Comparison of ENCODE assay signal across 23 cellular contexts in genomic region chr1:109762039-109762585, GRCh38. TPM values are rescaled to one million over a fixed set of nuclear protein-coding genes. Genes with fewer than 3 reads are reported as not detected.
A peak's percentile ranks its signal among the peaks of the same experiment; 100 is the strongest.
DNase-seq lines count a peak whose midpoint lies in the region; ATAC-seq lines count a peak whose summit lies in the region.
"Had no signal": no experiment of that assay in that cellular context is flagged by ENCODE, and none has a peak within 500 bp of the region (broad histone marks: within the 10 kb centered on the region; RNA-seq: fewer than 3 reads in every experiment).

No MANE protein-coding gene starts in this region.

- no peak overlapping the region for H3K4me3 ChIP-seq in mesenchymal stem cell (ENCODE audit: insufficient read depth in 1 of 2, low read depth in 1 of 2, low read length in 2 of 2)
- H3K4me3 ChIP-seq: MG63 had no signal

- no peak overlapping the region for H2BK120ac ChIP-seq in mesenchymal stem cell (ENCODE audit: low read depth, low read length)

- no peak overlapping the region for H3K14ac ChIP-seq in mesenchymal stem cell (ENCODE audit: low read length in 2 of 2)

- H3K79me1 ChIP-seq in mesenchymal stem cell (replicated peaks; ENCODE audit: low read length, poor library complexity, severe bottlenecking) = no peaks in the 10 kb centered on the region

- no peaks in the 10 kb centered on the region for H3K4me1 ChIP-seq in mesenchymal stem cell (ENCODE audit: control insufficient read depth, insufficient read depth, low read depth, low read length)

- H2BK15ac ChIP-seq in mesenchymal stem cell (ENCODE audit: low read depth, poor library complexity, severe bottlenecking) = peak overlapping the region; percentile 56

- peak overlapping the region in 1 of 2 experiments; percentile 3 for H3K18ac ChIP-seq in mesenchymal stem cell (ENCODE audit: low read depth in 1 of 2, low read length in 2 of 2)

- no peak overlapping the region for H2BK5ac ChIP-seq in mesenchymal stem cell (ENCODE audit: low read depth, low read length, poor library complexity, severe bottlenecking)

- peak overlapping the region; percentile 74 for H4K91ac ChIP-seq in mesenchymal stem cell (ENCODE audit: low read length)

- no peak overlapping the region for H3K4me2 ChIP-seq in mesenchymal stem cell (ENCODE audit: low read length, poor library complexity, severe bottlenecking)

- no peak overlapping the region for H2AFZ ChIP-seq in mesenchymal stem cell (ENCODE audit: low read depth, low read length)

- H3K4me3 Mint-ChIP-seq in activated naive CD4-positive, alpha-beta T cell treated with anti-CD3 and anti-CD28 coated beads, Interleukin-2, amount 10 ng/mL, durations not matched to agents 7 days and 5 days = no peak overlapping the region
- H3K4me3 Mint-ChIP-seq: activated CD8-positive, alpha-beta T cell treated with anti-CD3 and anti-CD28 coated beads, Interleukin-2, amount 10 ng/mL, durations not matched to agents 7 days and 5 days; activated T-helper 17 cell treated with anti-CD3 and anti-CD28 coated beads, Interleukin-2, amount 50 U/mL, for 72 hours; CD8-positive, alpha-beta T cell had no signal

- H3K9me3 ChIP-seq in mesenchymal stem cell (ENCODE audit: control insufficient read depth, low read length) = no peaks in the 10 kb centered on the region
- H3K9me3 ChIP-seq: MG63 had no signal

- no peaks in the 10 kb centered on the region for H3K4me1 Mint-ChIP-seq in activated naive CD4-positive, alpha-beta T cell treated with anti-CD3 and anti-CD28 coated beads, Interleukin-2, amount 10 ng/mL, durations not matched to agents 7 days and 5 days
- H3K4me1 Mint-ChIP-seq: activated T-helper 17 cell treated with anti-CD3 and anti-CD28 coated beads, Interleukin-2, amount 50 U/mL, for 72 hours had no signal

- peak; percentile 20 for DNase-seq in activated naive CD4-positive, alpha-beta T cell treated with anti-CD3 and anti-CD28 coated beads, Interleukin-2, amount 10 ng/mL, durations not matched to agents 7 days and 5 days
- no peak for DNase-seq in activated naive CD4-positive, alpha-beta T cell treated with Interleukin-2 at 50 U/mL for 16 hours
- peak; percentile 3 for DNase-seq in activated naive CD4-positive, alpha-beta T cell treated with anti-CD3 and anti-CD28 coated beads, Interleukin-2, amount 50 U/mL, for 16 hours
- DNase-seq in mesenchymal stem cell = no peak
- peak; percentile 2 for DNase-seq in stimulated activated naive CD8-positive, alpha-beta T cell treated with anti-CD3 and anti-CD28 coated beads, Interleukin-15, Interleukin-2, amounts not matched to agents 100 U/mL and 50 U/mL, for 24 hours
- DNase-seq in NCI-H2227 (lab: John Stamatoyannopoulos, UW; ENCODE audit: unreplicated experiment) = no peak
- DNase-seq: activated CD8-positive, alpha-beta T cell treated with anti-CD3 and anti-CD28 coated beads, Interleukin-2, amount 10 ng/mL, durations not matched to agents 7 days and 5 days; anterior cingulate cortex; cerebellar nuclear complex; DND-41; hypothalamus; MG63; NCI-H1694; NCI-H345; SHP77; stimulated activated CD4-positive, alpha-beta T cell treated with anti-CD3 and anti-CD28 coated beads, Interleukin-15, amount 100 ng/mL, for 24 hours; stimulated activated naive CD4-positive, alpha-beta T cell; T-helper 1 cell had no signal

- H3K23ac ChIP-seq in mesenchymal stem cell (ENCODE audit: low read length in 2 of 2) = no peak overlapping the region

- peaks cover 8% of the 10 kb centered on the region for H3K27me3 Mint-ChIP-seq in activated naive CD4-positive, alpha-beta T cell treated with anti-CD3 and anti-CD28 coated beads, Interleukin-2, amount 10 ng/mL, durations not matched to agents 7 days and 5 days
- H3K27me3 Mint-ChIP-seq: activated T-helper 17 cell treated with anti-CD3 and anti-CD28 coated beads, Interleukin-2, amount 50 U/mL, for 72 hours had no signal

- H3K4ac ChIP-seq in mesenchymal stem cell (ENCODE audit: low read depth in 1 of 2, low read length in 2 of 2) = peak overlapping the region in 1 of 2 experiments; percentile 41

- H3K27ac ChIP-seq in mesenchymal stem cell (ENCODE audit: low read length, poor library complexity, severe bottlenecking) = no peak overlapping the region
- H3K27ac ChIP-seq: VCaP had no signal

- peak overlapping the region; percentile 23 to 34 for H2BK12ac ChIP-seq in mesenchymal stem cell (ENCODE audit: low read length in 2 of 2)

- no peak overlapping the region for H4K8ac ChIP-seq in mesenchymal stem cell (ENCODE audit: low read length)

- ATAC-seq in stimulated activated naive CD8-positive, alpha-beta T cell treated with anti-CD3 and anti-CD28 coated beads, Interleukin-15, Interleukin-2, amounts not matched to agents 100 U/mL and 50 U/mL, for 24 hours = no peak
- ATAC-seq in GM18873 (IDR thresholded peaks at IDR 0.05; ENCODE audit: low FRiP score, unreplicated experiment) (no peak), HG03159 (IDR thresholded peaks at IDR 0.05; ENCODE audit: unreplicated experiment) (no peak)
- ATAC-seq: activated CD8-positive, alpha-beta T cell treated with anti-CD3 and anti-CD28 coated beads, Interleukin-2, amount 10 ng/mL, durations not matched to agents 7 days and 5 days; activated T-helper 17 cell treated with anti-CD3 and anti-CD28 coated beads, Interleukin-2, amount 50 U/mL, for 72 hours; CD8-positive, alpha-beta T cell had no signal

- no peak overlapping the region for H2AK5ac ChIP-seq in mesenchymal stem cell (ENCODE audit: low read length, severe bottlenecking)

- no peak overlapping the region for H3K9ac ChIP-seq in mesenchymal stem cell (ENCODE audit: low read length)

- CTCF ChIA-PET in activated naive CD4-positive, alpha-beta T cell treated with anti-CD3 and anti-CD28 coated beads, Interleukin-2, amount 10 ng/mL, durations not matched to agents 7 days and 5 days (lab: Charles Lee) = interaction anchor here (1.0 to 1.6 kb wide), 3 partner anchors 12 to 122 kb away, joined by 3 to 7 read pairs (median 4); no protein-coding TSS in a partner anchor

- H3K27me3 ChIP-seq in mesenchymal stem cell (ENCODE audit: control insufficient read depth in 1 of 2, insufficient read depth in 1 of 2, low read length in 2 of 2) = peaks cover 7 to 13% of the 10 kb centered on the region in 2 experiments
- H3K27me3 ChIP-seq: MG63 had no signal

- H3K9me3 Mint-ChIP-seq in activated naive CD4-positive, alpha-beta T cell treated with anti-CD3 and anti-CD28 coated beads, Interleukin-2, amount 10 ng/mL, durations not matched to agents 7 days and 5 days = no peaks in the 10 kb centered on the region
- H3K9me3 Mint-ChIP-seq: activated T-helper 17 cell treated with anti-CD3 and anti-CD28 coated beads, Interleukin-2, amount 50 U/mL, for 72 hours; CD8-positive, alpha-beta T cell had no signal

- H3K36me3 ChIP-seq in mesenchymal stem cell (ENCODE audit: control insufficient read depth in 1 of 2, insufficient read depth in 2 of 2, low read depth in 1 of 2, low read length in 2 of 2) = no peaks in the 10 kb centered on the region
- H3K36me3 ChIP-seq: MG63 had no signal

- H3K36me3 Mint-ChIP-seq in activated naive CD4-positive, alpha-beta T cell treated with anti-CD3 and anti-CD28 coated beads, Interleukin-2, amount 10 ng/mL, durations not matched to agents 7 days and 5 days = no peaks in the 10 kb centered on the region
- H3K36me3 Mint-ChIP-seq: CD8-positive, alpha-beta T cell had no signal

- no peak overlapping the region for H3K27ac Mint-ChIP-seq in activated naive CD4-positive, alpha-beta T cell treated with anti-CD3 and anti-CD28 coated beads, Interleukin-2, amount 10 ng/mL, durations not matched to agents 7 days and 5 days
- H3K27ac Mint-ChIP-seq: activated CD8-positive, alpha-beta T cell treated with anti-CD3 and anti-CD28 coated beads, Interleukin-2, amount 10 ng/mL, durations not matched to agents 7 days and 5 days; CD8-positive, alpha-beta T cell had no signal

- 93% methylated on average over 7 of the region's 7 CpGs for WGBS in mesenchymal stem cell

RNA-seq across cellular contexts. Expression of gene EPS8L3, which starts 1.6 kb away (rescaled TPM):
- not detected for polyA plus RNA-seq in mesenchymal stem cell (2013, experiment 1 of 2)
- not detected for polyA plus RNA-seq in mesenchymal stem cell (2013, experiment 2 of 2)

RNA-seq across cellular contexts. Expression of gene GSTM3, which starts 21.3 kb away (rescaled TPM):
- polyA plus RNA-seq in mesenchymal stem cell (2013, experiment 1 of 2) = 203 TPM
- polyA plus RNA-seq in mesenchymal stem cell (2013, experiment 2 of 2) = 207 TPM

RNA-seq across cellular contexts. Expression of gene GSTM5, which starts 50.1 kb away (rescaled TPM):
- polyA plus RNA-seq in mesenchymal stem cell (2013, experiment 1 of 2) = not detected
- polyA plus RNA-seq in mesenchymal stem cell (2013, experiment 2 of 2) = not detected

Comparison
In these comparisons a context has a peak if more than half of its experiments do, and no peak if none do; other contexts are left out.
1. DNase-seq: peak in activated naive CD4-positive, alpha-beta T cell treated with anti-CD3 and anti-CD28 coated beads, Interleukin-2, amount 10 ng/mL, durations not matched to agents 7 days and 5 days (single experiment), activated naive CD4-positive, alpha-beta T cell treated with anti-CD3 and anti-CD28 coated beads, Interleukin-2, amount 50 U/mL, for 16 hours (single experiment) and stimulated activated naive CD8-positive, alpha-beta T cell treated with anti-CD3 and anti-CD28 coated beads, Interleukin-15, Interleukin-2, amounts not matched to agents 100 U/mL and 50 U/mL, for 24 hours (single experiment); none in activated naive CD4-positive, alpha-beta T cell treated with Interleukin-2 at 50 U/mL for 16 hours (single experiment), mesenchymal stem cell (single experiment) and NCI-H2227 (single experiment).